In genomic region chr18:7196421-7196820, GRCh38 we compare ENCODE assay signal across 20 cellular contexts. TPM values are rescaled to one million over a fixed set of nuclear protein-coding genes. Genes with fewer than 3 reads are reported as not detected.
DNase-seq lines count a peak whose midpoint lies in the region; ATAC-seq, FAIRE-seq and TF ChIP-seq lines count a peak whose summit lies in the region.
"Had no signal": no experiment of that assay in that cellular context is flagged by ENCODE, and none has a peak within 500 bp of the region (broad histone marks: within the 10 kb centered on the region; RNA-seq: fewer than 3 reads in every experiment).

No MANE protein-coding gene starts in this region.

- no peak for TF ChIP-seq EP300 in H1 (IDR thresholded peaks at IDR 0.05; ENCODE audit: borderline replicate concordance in 1 of 2, low read depth in 2 of 2, low read length in 2 of 2)

- H3K79me2 ChIP-seq in H1 (ENCODE audit: control insufficient read depth in 1 of 2, insufficient read depth in 2 of 2, low read length in 2 of 2), result no peaks in the 10 kb centered on the region

- H2AK5ac ChIP-seq in H1 (ENCODE audit: low read depth, low read length), result no peak overlapping the region

- H3K27me3 ChIP-seq in Caco-2 (replicated peaks; ENCODE audit: control insufficient read depth, insufficient read depth, low read length) (no peaks in the 10 kb centered on the region), H1 (replicated peaks in 1 of 4; ENCODE audit: control insufficient read depth in 3 of 4, extremely low read depth in 1 of 4, insufficient read depth in 3 of 4, low read length in 3 of 4) (no peaks in the 10 kb centered on the region), lower lobe of right lung (ENCODE audit: low read depth) (no peaks in the 10 kb centered on the region)
- H3K27me3 ChIP-seq: BLaER1 had no signal

- H3K56ac ChIP-seq in H1 (replicated peaks; ENCODE audit: insufficient read length, low read depth, low read length), result no peak overlapping the region

- H2BK12ac ChIP-seq in H1 (ENCODE audit: low read depth, low read length), result no peak overlapping the region

- FAIRE-seq in H1 (lab: Jason Lieb, UNC), result no peak
- no peak for FAIRE-seq in H54 (lab: Jason Lieb, UNC)
- FAIRE-seq: K562 had no signal

- POLR2A ChIA-PET in Caco-2 (lab: Charles Lee), result no interaction called here
- POLR2A ChIA-PET in H1 (lab: Charles Lee; ENCODE audit: partially characterized antibody), result no interaction called here

- TF ChIP-seq POLR2A in H1 (IDR thresholded peaks at IDR 0.05; ENCODE audit: control extremely low read depth in 1 of 2, low read depth in 2 of 2, low read length in 2 of 2), result no peak
- TF ChIP-seq POLR2A in H54 (IDR thresholded peaks at IDR 0.05; ENCODE audit: low read depth, low read length), result no peak

- H3K14ac ChIP-seq in H1 (ENCODE audit: insufficient read length), result no peak overlapping the region

- H3K27ac Mint-ChIP-seq in Caco-2 (ENCODE audit: unreplicated experiment), result no peak overlapping the region
- H3K27ac Mint-ChIP-seq: HFFc6, T-cell had no signal

- H3K4me3 ChIP-seq in Caco-2 (ENCODE audit: low read depth, low read length) (no peak overlapping the region), H1 (ENCODE audit: extremely low read depth in 1 of 4, insufficient read depth in 2 of 4, low read depth in 3 of 4, low read length in 4 of 4) (no peak overlapping the region), lower lobe of right lung (no peak overlapping the region)
- H3K4me3 ChIP-seq: BLaER1, K562, PC-9 had no signal

- H3K27me3 Mint-ChIP-seq in Caco-2 (ENCODE audit: insufficient read depth, unreplicated experiment), result no peaks in the 10 kb centered on the region
- H3K27me3 Mint-ChIP-seq: T-cell had no signal

- H4K8ac ChIP-seq in H1 (ENCODE audit: extremely low read depth, insufficient read depth, low read length), result no peak overlapping the region

- peak; percentile 31 to 48 for TF ChIP-seq CTCF in Caco-2 (IDR thresholded peaks at IDR 0.05; ENCODE audit: insufficient read depth in 1 of 2, low read depth in 1 of 2, low read length in 1 of 2, severe bottlenecking in 1 of 2, unreplicated experiment in 1 of 2)
- TF ChIP-seq CTCF in LNCAP (IDR thresholded peaks at IDR 0.05), result peak; percentile 39
- peak; percentile 45 to 65 (median 50); a peak in 3 of 4 replicates for TF ChIP-seq CTCF in H1 (IDR thresholded peaks at IDR 0.05; ENCODE audit: control extremely low read depth in 1 of 3, insufficient read depth in 1 of 3, low read depth in 1 of 3, low read length in 3 of 3)
- peak; percentile 7 for TF ChIP-seq CTCF in lower lobe of right lung (IDR thresholded peaks at IDR 0.05)

- peak in 1 of 2 experiments; percentile 41 for DNase-seq in Caco-2
- DNase-seq in H1 (ENCODE audit: low read depth in 1 of 2, low spot score in 2 of 2), result peak in 1 of 2 experiments; percentile 10
- DNase-seq in lower lobe of right lung, result no peak
- no peak for DNase-seq in H54 (ENCODE audit: insufficient read length, low spot score)
- DNase-seq in COLO829 (ENCODE audit: low spot score), result no peak
- DNase-seq in inferior parietal cortex (ENCODE audit: extremely low spot score), result no peak
- no peak for DNase-seq in NCI-H2107 (lab: John Stamatoyannopoulos, UW)
- DNase-seq: HFFc6; MM.1S; NCI-H1105; NCI-H187; NCI-H510A; NK-92 treated with Interleukin-12 subunit alpha and Interleukin-12 subunit beta, amount 100 ng/mL, for 24 hours; PC-9; T-cell had no signal

- H3K4me2 ChIP-seq in H1 (ENCODE audit: insufficient read depth in 1 of 2, low read depth in 2 of 2, low read length in 2 of 2), result no peak overlapping the region
- H3K4me2 ChIP-seq: BLaER1, PC-9 had no signal

- ATAC-seq in lower lobe of right lung, result no peak
- ATAC-seq: K562, T-cell had no signal

- H3K4me1 ChIP-seq in Caco-2, result peaks cover 5% of the 10 kb centered on the region; the same call in 1 of the 2 replicates
- H3K4me1 ChIP-seq in H1 (replicated peaks in 1 of 4; ENCODE audit: control insufficient read depth in 3 of 4, insufficient read depth in 4 of 4, low read length in 3 of 4), result no peaks in the 10 kb centered on the region
- H3K4me1 ChIP-seq in lower lobe of right lung, result no peaks in the 10 kb centered on the region

- H3K9me3 ChIP-seq in Caco-2, result no peaks in the 10 kb centered on the region
- no peaks in the 10 kb centered on the region for H3K9me3 ChIP-seq in H1 (ENCODE audit: insufficient read depth in 2 of 2, low read depth in 1 of 2, low read length in 1 of 2)
- no peaks in the 10 kb centered on the region for H3K9me3 ChIP-seq in lower lobe of right lung
- H3K9me3 ChIP-seq: BLaER1 had no signal

- H3K23ac ChIP-seq in H1 (ENCODE audit: insufficient read length), result no peak overlapping the region

- CTCF ChIA-PET in Caco-2 (lab: Charles Lee), result interaction anchor here (0.7 to 1.1 kb wide), 4 partner anchors 19 to 162 kb away, joined by 3 to 6 read pairs (median 3); no protein-coding TSS in a partner anchor
- CTCF ChIA-PET in H1 (lab: Charles Lee; ENCODE audit: partially characterized antibody), result interaction anchor here (0.6 to 2.6 kb wide), 5 partner anchors 9 to 1291 kb away, joined by 3 to 8 read pairs (median 3); no protein-coding TSS in a partner anchor

- no peak overlapping the region for H4K5ac ChIP-seq in H1 (ENCODE audit: insufficient read length, low read depth, low read length)

- no peak overlapping the region for H2AFZ ChIP-seq in H1 (ENCODE audit: low read length)
- H2AFZ ChIP-seq: PC-9 had no signal

- H3K4me3 Mint-ChIP-seq in Caco-2 (ENCODE audit: unreplicated experiment), result no peak overlapping the region
- H3K4me3 Mint-ChIP-seq: HFFc6, T-cell had no signal

- 89% methylated on average over 3 of the region's 3 CpGs; no CpG with 5 or more reads in 1 of the 2 experiments for WGBS in H1 (ENCODE audit: extremely low coverage in 1 of 2, insufficient coverage in 1 of 2, insufficient read length in 1 of 2, insufficient replicate concordance in 2 of 2, low coverage in 1 of 2, low lambda C conversion rate in 2 of 2, missing lambda C conversion rate in 1 of 2), 2 experiments

- no peak overlapping the region for H2BK120ac ChIP-seq in H1 (replicated peaks; ENCODE audit: low read depth, low read length)

- H3K18ac ChIP-seq in H1 (ENCODE audit: extremely low read depth, low read length), result no peak overlapping the region

- no peaks in the 10 kb centered on the region for H4K20me1 ChIP-seq in H1 (replicated peaks in 1 of 2; ENCODE audit: control insufficient read depth in 1 of 2, insufficient read depth in 2 of 2, low read length in 2 of 2)
- H4K20me1 ChIP-seq: BLaER1 had no signal

- no peak overlapping the region for H2BK20ac ChIP-seq in H1 (ENCODE audit: low read length)

- H3K9me3 Mint-ChIP-seq in Caco-2 (ENCODE audit: unreplicated experiment), result no peaks in the 10 kb centered on the region
- H3K9me3 Mint-ChIP-seq: HFFc6 had no signal

- no peak overlapping the region for H4K91ac ChIP-seq in H1 (replicated peaks; ENCODE audit: insufficient read length, low read length)

- intact Hi-C loops in Caco-2 (cut with micrococcal nuclease; ENCODE audit: unreplicated experiment), result loop anchor here (5.0 kb wide), 1 partner anchor 274 kb away; no protein-coding TSS in a partner anchor
- intact Hi-C loops in lower lobe of right lung (cut with DNase I), result no loop called here

- H2BK15ac ChIP-seq in H1 (ENCODE audit: low read length), result no peak overlapping the region

- H3K23me2 ChIP-seq in H1 (ENCODE audit: low read depth, low read length), result no peaks in the 10 kb centered on the region

- no peak overlapping the region for H3K4ac ChIP-seq in H1 (replicated peaks; ENCODE audit: insufficient read length, low read depth, low read length)

- H3K79me1 ChIP-seq in H1 (ENCODE audit: low read depth, low read length), result no peaks in the 10 kb centered on the region

- BruUV-seq in Caco-2 (replicated peaks; lab: Mats Ljungman, UMichigan), result no TSS peak

- peaks cover 6% of the 10 kb centered on the region for H3K36me3 Mint-ChIP-seq in Caco-2 (ENCODE audit: insufficient read depth, unreplicated experiment)
- H3K36me3 Mint-ChIP-seq: T-cell had no signal

- H3K4me1 Mint-ChIP-seq in Caco-2 (ENCODE audit: low read depth, unreplicated experiment), result no peaks in the 10 kb centered on the region
- H3K4me1 Mint-ChIP-seq: T-cell had no signal

- no peak overlapping the region for H2BK5ac ChIP-seq in H1 (ENCODE audit: low read depth, low read length)

- TF ChIP-seq RAD21 in H1 (IDR thresholded peaks at IDR 0.05 in 1 of 2, conservative IDR thresholded peaks at IDR 0.05 in 1 of 2; ENCODE audit: low read depth in 2 of 2, low read length in 2 of 2), result peak; percentile 49 to 63; a peak in 3 of 4 replicates

- H3K27ac ChIP-seq in H1 (ENCODE audit: low read depth, low read length), result no peak overlapping the region
- no peak overlapping the region for H3K27ac ChIP-seq in lower lobe of right lung
- H3K27ac ChIP-seq: BLaER1, HL-60, PC-9 had no signal

- no peak overlapping the region for H3K9ac ChIP-seq in H1 (replicated peaks in 1 of 4; ENCODE audit: extremely low read depth in 1 of 4, low read depth in 3 of 4, low read length in 3 of 4)
- H3K9ac ChIP-seq: BLaER1 had no signal

- no peaks in the 10 kb centered on the region for H3K36me3 ChIP-seq in Caco-2 (ENCODE audit: control insufficient read depth, insufficient read depth, low read length)
- no peaks in the 10 kb centered on the region for H3K36me3 ChIP-seq in H1 (ENCODE audit: control insufficient read depth in 2 of 4, insufficient read depth in 4 of 4, low read length in 3 of 4)
- no peaks in the 10 kb centered on the region for H3K36me3 ChIP-seq in lower lobe of right lung
- H3K36me3 ChIP-seq: BLaER1 had no signal

TF ChIP-seq in H1, 55 proteins besides CTCF, POLR2A, EP300 and RAD21:
- TF ChIP-seq YY1 (IDR thresholded peaks at IDR 0.05; ENCODE audit: low read depth, low read length) (peak; percentile 16; the same call in 1 of the 2 replicates), E2F6 (IDR thresholded peaks at IDR 0.05) (no peak)
TF ChIP-seq in H1: peak in this region for 1.

RNA-seq across cellular contexts. Expression of gene LRRC30, which starts 34.5 kb away (rescaled TPM):
- total RNA-seq in Caco-2 (2022) (not detected in 2 replicates), lower lobe of right lung (not detected)
- not detected in 2 replicates for total RNA-seq in H1 (2021; fragmentation: NEBNext Ultra II Directional; extraction: Animal tissue kit (Norgen Biotek cat#: 25700))
- polyA plus RNA-seq in H1 (2011; rRNA removed), result not detected in 2 replicates
- polyA plus RNA-seq in H1 (2011; cell fraction: cytosol; rRNA removed), result not detected
- polyA plus RNA-seq in H1 (2011; cell fraction: nucleus; rRNA removed), result not detected
- polyA plus RNA-seq in H1 (2012, experiment 1 of 2), result not detected in 4 replicates
- not detected for polyA plus RNA-seq in H1 (2012, experiment 2 of 2)
- not detected for polyA plus RNA-seq in H1 (2013, experiment 1 of 2)
- not detected for polyA plus RNA-seq in H1 (2013, experiment 2 of 2)
- not detected in 2 replicates for polyA minus RNA-seq in H1 (2011; rRNA and poly(A)+ RNA removed)
- not detected for polyA minus RNA-seq in H1 (2011; cell fraction: cytosol; rRNA and poly(A)+ RNA removed)
- polyA minus RNA-seq in H1 (2011; cell fraction: nucleus; rRNA and poly(A)+ RNA removed), result not detected
- total RNA-seq: HFFc6, K562, PC-9, T-cell had no signal
- polyA plus RNA-seq: AG04450, K562 had no signal
